ENCODE assay signal across 8 cellular contexts in the genomic region with DNA sequence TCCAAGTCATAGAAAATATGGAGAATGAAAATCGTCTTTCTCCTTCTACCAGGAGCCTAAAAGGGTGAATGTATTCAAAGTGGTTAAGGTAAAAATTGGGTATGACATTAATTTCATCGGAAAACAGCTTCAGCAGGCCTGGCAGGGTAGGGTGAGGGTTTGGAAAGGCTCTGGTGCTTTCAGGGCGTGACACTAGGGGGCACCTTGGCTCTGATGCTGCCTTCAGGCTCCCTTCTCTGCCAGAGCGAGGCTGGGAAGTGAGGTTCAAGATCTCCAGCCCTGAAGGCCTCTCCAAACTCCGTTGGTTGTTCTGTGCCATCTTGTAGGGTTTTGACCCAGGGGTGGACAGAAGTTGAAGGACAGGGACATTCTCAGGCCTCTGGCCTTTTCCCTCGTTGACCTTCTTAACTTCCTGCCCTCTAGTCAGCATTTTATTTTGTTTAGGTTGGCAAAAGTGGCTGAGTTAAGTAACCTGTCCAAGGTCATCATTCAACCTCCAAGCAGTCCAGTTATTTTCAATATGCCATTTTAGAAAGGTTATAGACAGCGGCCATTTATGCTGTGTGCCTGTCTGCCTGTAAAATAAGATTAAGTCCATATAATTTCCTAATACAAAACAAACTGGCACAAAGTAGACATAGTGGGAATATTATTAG. TPM values are rescaled to one million over a fixed set of nuclear protein-coding genes. Genes with fewer than 3 reads are reported as not detected.
DNase-seq lines count a peak whose midpoint lies in the region; ATAC-seq and TF ChIP-seq lines count a peak whose summit lies in the region.

No MANE protein-coding gene starts in this region.

- H3K4me1 ChIP-seq in lower lobe of right lung (no peaks in the 10 kb centered on the region), mesenchymal stem cell (ENCODE audit: control insufficient read depth, insufficient read depth, low read depth, low read length) (peaks cover 1% of the 10 kb centered on the region)

- H3K14ac ChIP-seq in mesenchymal stem cell (ENCODE audit: low read length in 2 of 2), result no peak overlapping the region

- no peak overlapping the region for H3K4ac ChIP-seq in mesenchymal stem cell (ENCODE audit: low read depth in 1 of 2, low read length in 2 of 2)

- H3K9me3 ChIP-seq in lower lobe of right lung (no peaks in the 10 kb centered on the region), mesenchymal stem cell (ENCODE audit: control insufficient read depth, low read length) (no peaks in the 10 kb centered on the region)

- H3K4me2 ChIP-seq in mesenchymal stem cell (ENCODE audit: low read length, poor library complexity, severe bottlenecking), result no peak overlapping the region

- H3K36me3 ChIP-seq in lower lobe of right lung (no peaks in the 10 kb centered on the region), mesenchymal stem cell (ENCODE audit: control insufficient read depth in 1 of 2, insufficient read depth in 2 of 2, low read depth in 1 of 2, low read length in 2 of 2) (no peaks in the 10 kb centered on the region)

- POLR2A ChIA-PET in HEK293T (lab: Yijun Ruan, JAX), result no interaction called here

- no peak for TF ChIP-seq CTCF in VCaP (conservative IDR thresholded peaks at IDR 0.05)
- TF ChIP-seq CTCF in lower lobe of right lung (IDR thresholded peaks at IDR 0.05), result peak; percentile 24

- intact Hi-C loops in lower lobe of right lung (cut with DNase I), result no loop called here

- no peak overlapping the region for H2BK120ac ChIP-seq in mesenchymal stem cell (ENCODE audit: low read depth, low read length)

- H2BK15ac ChIP-seq in mesenchymal stem cell (ENCODE audit: low read depth, poor library complexity, severe bottlenecking), result no peak overlapping the region

- H2BK12ac ChIP-seq in mesenchymal stem cell (ENCODE audit: low read length in 2 of 2), result no peak overlapping the region

- CTCF ChIA-PET in HEK293T (lab: Yijun Ruan, JAX), result no interaction called here

- 73% methylated on average over 5 of the region's 7 CpGs for WGBS in mesenchymal stem cell

- H3K23ac ChIP-seq in mesenchymal stem cell (ENCODE audit: low read length in 2 of 2), result no peak overlapping the region

- DNase-seq in NCI-H2081 (lab: John Stamatoyannopoulos, UW) (peak; percentile 26 to 29), NCI-H2081 treated with DMSO at 0.1 percent for 48 hours (lab: John Stamatoyannopoulos, UW) (no peak), HEK293T (ENCODE audit: extremely low spot score) (peak; percentile 37), lower lobe of right lung (no peak), mesenchymal stem cell (no peak)

- no peaks in the 10 kb centered on the region for H3K27me3 ChIP-seq in lower lobe of right lung (ENCODE audit: low read depth)
- no peaks in the 10 kb centered on the region for H3K27me3 ChIP-seq in mesenchymal stem cell (ENCODE audit: control insufficient read depth in 1 of 2, insufficient read depth in 1 of 2, low read length in 2 of 2)

- H3K4me3 ChIP-seq in lower lobe of right lung (no peak overlapping the region), mesenchymal stem cell (ENCODE audit: insufficient read depth in 1 of 2, low read depth in 1 of 2, low read length in 2 of 2) (no peak overlapping the region)

- H3K79me1 ChIP-seq in mesenchymal stem cell (replicated peaks; ENCODE audit: low read length, poor library complexity, severe bottlenecking), result no peaks in the 10 kb centered on the region

- no peak overlapping the region for H4K8ac ChIP-seq in mesenchymal stem cell (ENCODE audit: low read length)

- H2AK5ac ChIP-seq in mesenchymal stem cell (ENCODE audit: low read length, severe bottlenecking), result no peak overlapping the region

- no peak overlapping the region for H2BK5ac ChIP-seq in mesenchymal stem cell (ENCODE audit: low read depth, low read length, poor library complexity, severe bottlenecking)

- no peak overlapping the region for H4K91ac ChIP-seq in mesenchymal stem cell (ENCODE audit: low read length)

- no peak overlapping the region for H3K18ac ChIP-seq in mesenchymal stem cell (ENCODE audit: low read depth in 1 of 2, low read length in 2 of 2)

- no peak overlapping the region for H2AFZ ChIP-seq in mesenchymal stem cell (ENCODE audit: low read depth, low read length)

- no peak for ATAC-seq in lower lobe of right lung
- no peak for ATAC-seq in HG03432 (IDR thresholded peaks at IDR 0.05; ENCODE audit: unreplicated experiment)
- no peak for ATAC-seq in HG03460 (IDR thresholded peaks at IDR 0.05; ENCODE audit: unreplicated experiment)

- no peak overlapping the region for H3K9ac ChIP-seq in mesenchymal stem cell (ENCODE audit: low read length)

- peak overlapping the region; percentile 88 for H3K27ac ChIP-seq in VCaP
- H3K27ac ChIP-seq in lower lobe of right lung, result no peak overlapping the region
- H3K27ac ChIP-seq in mesenchymal stem cell (ENCODE audit: low read length, poor library complexity, severe bottlenecking), result no peak overlapping the region

TF ChIP-seq in HEK293T, 16 proteins besides CTCF, POLR2A, EP300 and RAD21:
- no peak for TF ChIP-seq CTBP1 (IDR thresholded peaks at IDR 0.05; ENCODE audit: borderline replicate concordance)
- no peak for TF ChIP-seq FOXK2 (IDR thresholded peaks at IDR 0.05)
- no peak for TF ChIP-seq SUZ12 (IDR thresholded peaks at IDR 0.05)
- no peak for TF ChIP-seq NFRKB (IDR thresholded peaks at IDR 0.05)

RNA-seq across cellular contexts. Expression of gene EML6, which starts 40.3 kb away (rescaled TPM):
- total RNA-seq in lower lobe of right lung, result 2.5 TPM
- polyA plus RNA-seq in mesenchymal stem cell (2013, experiment 1 of 2), result 0.36 TPM
- 0.25 TPM for polyA plus RNA-seq in mesenchymal stem cell (2013, experiment 2 of 2)

Comparison
In these comparisons a context has a peak if more than half of its experiments do, and no peak if none do; other contexts are left out.
1. DNase-seq: peak in NCI-H2081 (2 of 2) and HEK293T (single experiment); none in NCI-H2081 treated with DMSO at 0.1 percent for 48 hours (single experiment), lower lobe of right lung (single experiment) and mesenchymal stem cell (single experiment).